Comparison of ENCODE assay signal across 24 cellular contexts in genomic region chr4:150598906-150599305, GRCh38. TPM values are rescaled to one million over a fixed set of nuclear protein-coding genes. Genes with fewer than 3 reads are reported as not detected.
DNase-seq lines count a peak whose midpoint lies in the region; ATAC-seq, FAIRE-seq and TF ChIP-seq lines count a peak whose summit lies in the region.
"Had no signal": no experiment of that assay in that cellular context is flagged by ENCODE, and none has a peak within 500 bp of the region (broad histone marks: within the 10 kb centered on the region; RNA-seq: fewer than 3 reads in every experiment).

No MANE protein-coding gene starts in this region.

- in situ Hi-C loops in HepG2 (cut with HindIII; ENCODE audit: extremely low pct_ligation_motif_present, low pct_unique_long_range_greater_than_20kb) = no loop called here

- no peaks in the 10 kb centered on the region for H3K79me2 ChIP-seq in neural progenitor cell (ENCODE audit: low read depth)
- H3K79me2 ChIP-seq in HepG2 (ENCODE audit: insufficient read depth, low read length) = no peaks in the 10 kb centered on the region

- DNase-seq in AG20443 (ENCODE audit: low spot score) (peak; percentile 26), NCI-H1694 (lab: John Stamatoyannopoulos, UW) (peak; percentile 18), adipocyte (ENCODE audit: low read depth) (peak; percentile 76), neural progenitor cell (ENCODE audit: low spot score) (no peak), HPDE6-E6E7 (ENCODE audit: extremely low spot score) (no peak), A172 (ENCODE audit: low spot score) (no peak), HepG2 (ENCODE audit: low spot score) (no peak), SKM-1 (lab: John Stamatoyannopoulos, UW; ENCODE audit: unreplicated experiment) (no peak)
- DNase-seq: CD8-positive, alpha-beta T cell; DMS153; Karpas-422; MV-4-11; NCI-H1105 treated with DMSO at 0.1 percent for 48 hours; NCI-H187; NCI-H748 treated with DMSO at 0.1 percent for 48 hours; PC-9; SHP77 treated with DMSO at 0.1 percent for 48 hours had no signal

- H4K20me1 ChIP-seq in neural progenitor cell (ENCODE audit: low read depth) = no peaks in the 10 kb centered on the region
- H4K20me1 ChIP-seq in HepG2 (ENCODE audit: insufficient read depth, low read length) = no peaks in the 10 kb centered on the region
- H4K20me1 ChIP-seq: BLaER1 treated with 17β-estradiol and CSF1 and Interleukin-3, amounts not matched to agents 10 nM and 100 nM had no signal

- 96% methylated on average over 12 of the region's 12 CpGs for WGBS in HepG2 (ENCODE audit: low lambda C conversion rate)

- H3K27ac ChIP-seq in neural progenitor cell (peak overlapping the region; percentile 38), HepG2 (ENCODE audit: extremely low read length, insufficient read depth, low read length) (no peak overlapping the region)
- H3K27ac ChIP-seq: BLaER1 treated with 17β-estradiol and CSF1 and Interleukin-3, amounts not matched to agents 10 nM and 100 nM; PC-9; RWPE1 had no signal

- no peak for FAIRE-seq in HepG2 (lab: Jason Lieb, UNC)
- FAIRE-seq: H1 had no signal

- no peaks in the 10 kb centered on the region for H3K9me3 ChIP-seq in adipocyte (ENCODE audit: control insufficient read depth, low read length)
- H3K9me3 ChIP-seq in neural progenitor cell (ENCODE audit: low read depth) = no peaks in the 10 kb centered on the region
- H3K9me3 ChIP-seq in HepG2 (ENCODE audit: low read length) = no peaks in the 10 kb centered on the region
- H3K9me3 ChIP-seq: BLaER1 treated with 17β-estradiol and CSF1 and Interleukin-3, amounts not matched to agents 10 nM and 100 nM had no signal

- POLR2A ChIA-PET in HepG2 (lab: Yijun Ruan, JAX) = no interaction called here

- H3K4me2 ChIP-seq in neural progenitor cell (no peak overlapping the region), HepG2 (ENCODE audit: low read depth, low read length) (no peak overlapping the region)
- H3K4me2 ChIP-seq: BLaER1 treated with 17β-estradiol and CSF1 and Interleukin-3, amounts not matched to agents 10 nM and 100 nM; PC-9 had no signal

- intact Hi-C loops in HepG2 (cut with micrococcal nuclease; ENCODE audit: unreplicated experiment) = no loop called here

- no peak for TF ChIP-seq CTCF in neural progenitor cell (IDR thresholded peaks at IDR 0.05)
- no peak for TF ChIP-seq CTCF in HepG2 (CRISPR knock-in tag; IDR thresholded peaks at IDR 0.05)

- CTCF ChIA-PET in HepG2 (lab: Yijun Ruan, JAX; ENCODE audit: low intra/inter-chr PET ratio, low total read pairs) = no interaction called here

- no TSS peak for BruUV-seq in HepG2 (replicated peaks; lab: Mats Ljungman, UMichigan)

- TF ChIP-seq EP300 in HepG2 (IDR thresholded peaks at IDR 0.05; ENCODE audit: low read depth in 2 of 2, low read length in 2 of 2) = no peak
- TF ChIP-seq EP300 in HepG2 (CRISPR knock-in tag; IDR thresholded peaks at IDR 0.05; ENCODE audit: borderline replicate concordance) = no peak

- no peak for TF ChIP-seq RAD21 in HepG2 (CRISPR knock-in tag; IDR thresholded peaks at IDR 0.05)

- H3K4me3 ChIP-seq in adipocyte (ENCODE audit: low read length) (no peak overlapping the region), neural progenitor cell (no peak overlapping the region), HepG2 (replicated peaks in 1 of 3; ENCODE audit: insufficient read depth in 1 of 3, low read depth in 2 of 3, low read length in 3 of 3) (no peak overlapping the region)
- H3K4me3 ChIP-seq: BLaER1 treated with 17β-estradiol and CSF1 and Interleukin-3, amounts not matched to agents 10 nM and 100 nM; PC-9 had no signal

- H3K36me3 Mint-ChIP-seq in neural progenitor cell = no peaks in the 10 kb centered on the region

- no peak for TF ChIP-seq POLR2A in HepG2 (IDR thresholded peaks at IDR 0.05; ENCODE audit: insufficient read depth in 1 of 2, low read depth in 2 of 2, low read length in 2 of 2)

- ATAC-seq in HepG2 = no peak
- ATAC-seq: CD8-positive, alpha-beta T cell; HCT116 had no signal

- H3K4me1 ChIP-seq in adipocyte (ENCODE audit: control insufficient read depth, insufficient read depth, low read length) (no peaks in the 10 kb centered on the region), neural progenitor cell (no peaks in the 10 kb centered on the region), HepG2 (ENCODE audit: insufficient read depth, low read length) (no peaks in the 10 kb centered on the region)
- H3K4me1 ChIP-seq: BLaER1 treated with 17β-estradiol and CSF1 and Interleukin-3, amounts not matched to agents 10 nM and 100 nM had no signal

- H3K27ac Mint-ChIP-seq in neural progenitor cell = peak overlapping the region; percentile 16
- H3K27ac Mint-ChIP-seq: CD8-positive, alpha-beta T cell; IgD-negative memory B cell had no signal

- peaks cover 2% of the 10 kb centered on the region for H3K4me1 Mint-ChIP-seq in neural progenitor cell
- H3K4me1 Mint-ChIP-seq: IgD-negative memory B cell had no signal

- no peaks in the 10 kb centered on the region for H3K27me3 Mint-ChIP-seq in neural progenitor cell (ENCODE audit: insufficient read depth, low read depth)
- H3K27me3 Mint-ChIP-seq: IgD-negative memory B cell had no signal

- H3K9me3 Mint-ChIP-seq in neural progenitor cell = no peaks in the 10 kb centered on the region
- H3K9me3 Mint-ChIP-seq: CD8-positive, alpha-beta T cell; IgD-negative memory B cell had no signal

- H3K36me3 ChIP-seq in adipocyte (ENCODE audit: control insufficient read depth, insufficient read depth, low read length, severe bottlenecking) (peaks cover 5% of the 10 kb centered on the region), neural progenitor cell (no peaks in the 10 kb centered on the region), HepG2 (replicated peaks in 1 of 2; ENCODE audit: control insufficient read depth in 1 of 2, insufficient read depth in 2 of 2, low read length in 2 of 2) (peaks cover 0 to 6% of the 10 kb centered on the region in 2 experiments; a peak in 2 of 5 replicates)

- H2AFZ ChIP-seq in neural progenitor cell (replicated peaks) = no peak overlapping the region
- no peak overlapping the region for H2AFZ ChIP-seq in HepG2 (ENCODE audit: low read length)
- H2AFZ ChIP-seq: PC-9 had no signal

- H3F3A ChIP-seq in neural progenitor cell (ENCODE audit: low read depth) = no peaks in the 10 kb centered on the region

- no peak overlapping the region for H3K9ac ChIP-seq in adipocyte (ENCODE audit: low read length)
- H3K9ac ChIP-seq in neural progenitor cell = no peak overlapping the region
- H3K9ac ChIP-seq in HepG2 (ENCODE audit: insufficient read depth, low read depth, low read length) = no peak overlapping the region
- H3K9ac ChIP-seq: BLaER1 treated with 17β-estradiol and CSF1 and Interleukin-3, amounts not matched to agents 10 nM and 100 nM had no signal

- no peak overlapping the region for H3K4me3 Mint-ChIP-seq in neural progenitor cell
- H3K4me3 Mint-ChIP-seq: CD8-positive, alpha-beta T cell; IgD-negative memory B cell had no signal

- H3K27me3 ChIP-seq in adipocyte (replicated peaks; ENCODE audit: control insufficient read depth, insufficient read depth, low read length) (no peaks in the 10 kb centered on the region), neural progenitor cell (no peaks in the 10 kb centered on the region), HepG2 (ENCODE audit: control insufficient read depth in 1 of 2, insufficient read depth in 2 of 2, low read length in 2 of 2) (no peaks in the 10 kb centered on the region)
- H3K27me3 ChIP-seq: BLaER1 treated with 17β-estradiol and CSF1 and Interleukin-3, amounts not matched to agents 10 nM and 100 nM had no signal

TF ChIP-seq in HepG2, 621 proteins besides CTCF, POLR2A, EP300 and RAD21 (continues in another document):
- TF ChIP-seq NR2F6 (IDR thresholded peaks at IDR 0.05) = no peak
- TF ChIP-seq NR2F6 (CRISPR knock-in tag; IDR thresholded peaks at IDR 0.05) = no peak
- no peak for TF ChIP-seq KDM5B (CRISPR knock-in tag; IDR thresholded peaks at IDR 0.05; ENCODE audit: borderline replicate concordance)
- no peak for TF ChIP-seq ZNF335 (CRISPR knock-in tag; IDR thresholded peaks at IDR 0.05)

RNA-seq across cellular contexts. Expression of gene MAB21L2, which starts 17.0 kb away (rescaled TPM):
- total RNA-seq in neural progenitor cell (ENCODE audit: low replicate concordance) = 38.3 and 42.1 TPM in 2 replicates
- not detected in 2 replicates for total RNA-seq in A172 (2014; rRNA removed; shearing (Covaris generic))
- not detected in 2 replicates for total RNA-seq in HepG2 (2016; rRNA removed; fragmentation: Illumina TruSeq; extraction: Trizol)
- not detected in 2 replicates for total RNA-seq in HepG2 (2016; cell fraction: cytosol; rRNA removed; fragmentation: Illumina TruSeq; extraction: Trizol; ENCODE audit: low read depth)
- not detected in 2 replicates for total RNA-seq in HepG2 (2016; cell fraction: insoluble cytoplasmic fraction; rRNA removed; fragmentation: Illumina TruSeq; extraction: Trizol)
- total RNA-seq in HepG2 (2016; cell fraction: membrane; rRNA removed; fragmentation: Illumina TruSeq; extraction: Trizol) = not detected in 2 replicates
- total RNA-seq in HepG2 (2016; cell fraction: nucleus; rRNA removed; fragmentation: Illumina TruSeq; extraction: Trizol) = not detected in 2 replicates
- not detected in 2 replicates for polyA plus RNA-seq in HepG2 (2011; rRNA removed)
- not detected in 2 replicates for polyA plus RNA-seq in HepG2 (2011; cell fraction: cytosol; rRNA removed)
- not detected in 2 replicates for polyA plus RNA-seq in HepG2 (2011; cell fraction: nucleus; rRNA removed)
- polyA plus RNA-seq in HepG2 (2012) = not detected in 2 replicates
- polyA plus RNA-seq in HepG2 (2016; cell fraction: cytosol; fragmentation: Illumina TruSeq; extraction: Trizol; ENCODE audit: low read depth) = not detected in 2 replicates
- not detected in 2 replicates for polyA plus RNA-seq in HepG2 (2016; cell fraction: insoluble cytoplasmic fraction; fragmentation: Illumina TruSeq; extraction: Trizol; ENCODE audit: low read depth)
- not detected in 2 replicates for polyA plus RNA-seq in HepG2 (2016; cell fraction: membrane; fragmentation: Illumina TruSeq; extraction: Trizol; ENCODE audit: low read depth)
- not detected in 2 replicates for polyA plus RNA-seq in HepG2 (2016; cell fraction: nucleus; fragmentation: Illumina TruSeq; extraction: Trizol; ENCODE audit: insufficient read depth, low read depth)
- not detected in 2 replicates for polyA minus RNA-seq in HepG2 (2011; rRNA and poly(A)+ RNA removed; ENCODE audit: low replicate concordance)
- polyA minus RNA-seq in HepG2 (2011; cell fraction: cytosol; rRNA and poly(A)+ RNA removed) = not detected in 2 replicates
- polyA minus RNA-seq in HepG2 (2011; cell fraction: nucleus; rRNA and poly(A)+ RNA removed) = not detected in 2 replicates
- total RNA-seq: CD8-positive, alpha-beta T cell; G401; H1; NCI-H460; PC-9 had no signal
- polyA plus RNA-seq: IgD-negative memory B cell had no signal

Comparison
In these comparisons a context has a peak if more than half of its experiments do, and no peak if none do; other contexts are left out.
1. DNase-seq: peak in AG20443 (single experiment), NCI-H1694 (single experiment) and adipocyte (single experiment); none in neural progenitor cell (single experiment), HPDE6-E6E7 (single experiment), A172 (single experiment), HepG2 (single experiment) and SKM-1 (single experiment).
2. RNA of gene MAB21L2, which starts 17.0 kb away (total RNA-seq): 38.3 to 42.1 TPM in neural progenitor cell; not detected in A172 and not detected in HepG2; every median in the first group is over 10 times any median in the second.